In the genomic region with DNA sequence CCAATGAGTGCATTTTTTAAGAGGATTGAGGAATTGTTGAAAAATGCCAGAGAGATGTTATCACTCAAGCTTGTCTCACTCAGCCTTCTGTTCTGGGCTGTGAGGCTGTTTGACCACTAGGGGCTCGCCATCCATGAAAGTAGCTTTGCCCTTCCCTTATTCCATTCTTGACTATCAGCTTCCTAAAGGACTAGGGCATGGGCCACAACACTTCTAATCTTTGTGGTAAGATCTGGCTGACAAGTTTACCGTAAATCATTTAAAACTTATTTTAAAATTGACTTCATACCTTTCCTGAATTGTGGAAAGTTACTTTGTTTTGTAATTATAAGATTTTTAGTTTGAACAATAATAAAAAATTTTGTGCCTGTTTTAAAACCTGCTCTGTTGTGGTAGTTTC, we compare ENCODE assay signal across 8 cellular contexts. TPM values are rescaled to one million over a fixed set of nuclear protein-coding genes. Genes with fewer than 3 reads are reported as not detected.
DNase-seq lines count a peak whose midpoint lies in the region; TF ChIP-seq lines count a peak whose summit lies in the region.

No MANE protein-coding gene starts in this region.

- no peak overlapping the region for H3K27ac Mint-ChIP-seq in activated naive CD4-positive, alpha-beta T cell treated with anti-CD3 and anti-CD28 coated beads, Interleukin-2, amount 10 ng/mL, durations not matched to agents 7 days and 5 days

- peaks cover 16% of the 10 kb centered on the region for H3K36me3 Mint-ChIP-seq in activated naive CD4-positive, alpha-beta T cell treated with anti-CD3 and anti-CD28 coated beads, Interleukin-2, amount 10 ng/mL, durations not matched to agents 7 days and 5 days

- H3K27me3 ChIP-seq in A673 (replicated peaks; ENCODE audit: insufficient read depth, low read depth, low read length, poor library complexity) (no peaks in the 10 kb centered on the region), liver (ENCODE audit: control insufficient read depth in 4 of 4, insufficient read depth in 4 of 4, low read length in 3 of 4) (no peaks in the 10 kb centered on the region)

- H3K4me1 Mint-ChIP-seq in activated naive CD4-positive, alpha-beta T cell treated with anti-CD3 and anti-CD28 coated beads, Interleukin-2, amount 10 ng/mL, durations not matched to agents 7 days and 5 days, result no peaks in the 10 kb centered on the region

- intact Hi-C loops in A673 (cut with micrococcal nuclease; ENCODE audit: unreplicated experiment), result no loop called here

- TF ChIP-seq RAD21 in liver (IDR thresholded peaks at IDR 0.05), result peak; percentile 36 to 75

- WGBS in liver, result 87% methylated on average over 2 of the region's 2 CpGs

- TF ChIP-seq CTCF in A673 (conservative IDR thresholded peaks at IDR 0.05; ENCODE audit: low read depth, low read length) (peak; percentile 75), GM12875 (IDR thresholded peaks at IDR 0.05; ENCODE audit: borderline replicate concordance, insufficient read depth, low read depth, low read length) (peak; percentile 74), liver (IDR thresholded peaks at IDR 0.05; ENCODE audit: low read depth, low read length, missing input control) (peak; percentile 53)

- BruUV-seq in A673 (replicated peaks; lab: Mats Ljungman, UMichigan), result no TSS peak

- H3K27ac ChIP-seq in A673 (ENCODE audit: low read depth, low read length, poor library complexity, severe bottlenecking), result no peak overlapping the region
- no peak overlapping the region for H3K27ac ChIP-seq in liver (ENCODE audit: low read depth in 1 of 2, low read length in 2 of 2)

- H3K4me3 Mint-ChIP-seq in activated naive CD4-positive, alpha-beta T cell treated with anti-CD3 and anti-CD28 coated beads, Interleukin-2, amount 10 ng/mL, durations not matched to agents 7 days and 5 days, result no peak overlapping the region

- no peaks in the 10 kb centered on the region for H3K9me3 Mint-ChIP-seq in activated naive CD4-positive, alpha-beta T cell treated with anti-CD3 and anti-CD28 coated beads, Interleukin-2, amount 10 ng/mL, durations not matched to agents 7 days and 5 days

- H3K4me3 ChIP-seq in A673 (ENCODE audit: low read depth, low read length, poor library complexity, severe bottlenecking), result no peak overlapping the region
- H3K4me3 ChIP-seq in GM12875 (ENCODE audit: low read depth, low read length), result no peak overlapping the region
- no peak overlapping the region for H3K4me3 ChIP-seq in liver (ENCODE audit: low read depth in 1 of 3, low read length in 3 of 3)

- DNase-seq in A673 (ENCODE audit: low spot score) (peak; percentile 68), NCI-H748 (lab: John Stamatoyannopoulos, UW; ENCODE audit: unreplicated experiment) (peak; percentile 43), dedifferentiated amniotic fluid mesenchymal stem cell (ENCODE audit: extremely low spot score) (peak; percentile 70), hippocampal formation (lab: John Stamatoyannopoulos, UW) (no peak), NCI-H2081 treated with DMSO at 0.1 percent for 48 hours (lab: John Stamatoyannopoulos, UW) (no peak)
- no peak for DNase-seq in activated naive CD4-positive, alpha-beta T cell treated with anti-CD3 and anti-CD28 coated beads, Interleukin-2, amount 10 ng/mL, durations not matched to agents 7 days and 5 days

- POLR2A ChIA-PET in A673 (lab: Charles Lee; ENCODE audit: low non-redundant PET), result no interaction called here

- CTCF ChIA-PET in A673 (lab: Charles Lee), result interaction anchor here (0.7 kb wide), 1 partner anchor 102 kb away, joined by 3 read pairs; no protein-coding TSS in a partner anchor
- CTCF ChIA-PET in activated naive CD4-positive, alpha-beta T cell treated with anti-CD3 and anti-CD28 coated beads, Interleukin-2, amount 10 ng/mL, durations not matched to agents 7 days and 5 days (lab: Charles Lee), result interaction anchor here (0.6 to 1.3 kb wide), 4 partner anchors 11 to 178 kb away, joined by 3 read pairs; no protein-coding TSS in a partner anchor

- no peaks in the 10 kb centered on the region for H3K27me3 Mint-ChIP-seq in activated naive CD4-positive, alpha-beta T cell treated with anti-CD3 and anti-CD28 coated beads, Interleukin-2, amount 10 ng/mL, durations not matched to agents 7 days and 5 days

- H3K36me3 ChIP-seq in A673 (ENCODE audit: insufficient read depth, low read length, poor library complexity, severe bottlenecking) (no peaks in the 10 kb centered on the region), liver (ENCODE audit: control insufficient read depth in 4 of 4, insufficient read depth in 3 of 4, low read depth in 1 of 4, low read length in 3 of 4) (peaks cover 8 to 70% (median 52%) of the 10 kb centered on the region in 4 donors)

- H3K4me1 ChIP-seq in A673 (ENCODE audit: insufficient read depth, low read length, poor library complexity, severe bottlenecking) (peaks cover 14% of the 10 kb centered on the region), liver (ENCODE audit: control insufficient read depth in 4 of 4, insufficient read depth in 4 of 4, low read length in 3 of 4) (no peaks in the 10 kb centered on the region)

- H3K9ac ChIP-seq in liver (ENCODE audit: low read depth in 1 of 2, low read length in 2 of 2), result no peak overlapping the region

- no peaks in the 10 kb centered on the region for H3K9me3 ChIP-seq in A673 (ENCODE audit: low read depth, low read length, poor library complexity, severe bottlenecking)
- H3K9me3 ChIP-seq in liver (ENCODE audit: control insufficient read depth in 4 of 4, low read length in 3 of 4), result no peaks in the 10 kb centered on the region

TF ChIP-seq in liver, 16 proteins besides CTCF, POLR2A, EP300 and RAD21:
- TF ChIP-seq TAF1 (conservative IDR thresholded peaks at IDR 0.05) (no peak), HNF4G (IDR thresholded peaks at IDR 0.05) (no peak), FOXA1 (IDR thresholded peaks at IDR 0.05) (no peak)

RNA-seq across cellular contexts. Expression of a gene that starts 49.5 kb away (rescaled TPM):
- 7.2 and 10.4 TPM in 2 replicates for total RNA-seq in A673 (2021)
- total RNA-seq in liver, result 10 to 100 TPM; 40.9 to 74.0 TPM
- polyA plus RNA-seq in liver, result 10 to 100 TPM; 23.2 to 24.3 TPM

Comparison
In these comparisons a context has a peak if more than half of its experiments do, and no peak if none do; other contexts are left out.
1. DNase-seq: peak in A673 (single experiment), NCI-H748 (single experiment) and dedifferentiated amniotic fluid mesenchymal stem cell (single experiment); none in activated naive CD4-positive, alpha-beta T cell treated with anti-CD3 and anti-CD28 coated beads, Interleukin-2, amount 10 ng/mL, durations not matched to agents 7 days and 5 days (single experiment), hippocampal formation (0 of 2) and NCI-H2081 treated with DMSO at 0.1 percent for 48 hours (single experiment).
2. Peak in every context shown above with its lines, with median percentiles within 50 percentile points of each other: CTCF ChIP-seq.